Comparison of ENCODE assay signal across 8 cellular contexts in genomic region chr1:22025368-22026154, GRCh38. TPM values are rescaled to one million over a fixed set of nuclear protein-coding genes. Genes with fewer than 3 reads are reported as not detected.
DNase-seq lines count a peak whose midpoint lies in the region; ATAC-seq and TF ChIP-seq lines count a peak whose summit lies in the region.

No MANE protein-coding gene starts in this region.

- peak overlapping the region; percentile 97 for H3K4me3 ChIP-seq in MG63
- H3K4me3 ChIP-seq in fibroblast of the aortic adventitia (ENCODE audit: low read depth, low read length): peak overlapping the region; percentile 99

- H4K91ac ChIP-seq in H9 (ENCODE audit: insufficient read length, low read depth, low read length): no peak overlapping the region

- H3K79me1 ChIP-seq in H9 (ENCODE audit: insufficient read depth, low read depth, low read length, poor library complexity, severe bottlenecking): no peaks in the 10 kb centered on the region

- peak overlapping the region; percentile 96 for H3K9ac ChIP-seq in H9 (ENCODE audit: extremely low read depth, insufficient read length, low read length)

- H3K9me3 Mint-ChIP-seq in H9 (peaks cover 0 to 5% of the 10 kb centered on the region in 2 experiments; a peak in 2 of 5 replicates), nephron progenitor cell (no peaks in the 10 kb centered on the region)

- peak overlapping the region; percentile 39 for H4K5ac ChIP-seq in H9 (ENCODE audit: insufficient read length, low read depth, low read length)

- no peaks in the 10 kb centered on the region for H3K36me3 ChIP-seq in MG63

- no peaks in the 10 kb centered on the region for H4K20me1 ChIP-seq in H9 (ENCODE audit: control insufficient read depth, insufficient read depth, insufficient read length)

- H3K27ac Mint-ChIP-seq in H9: peak overlapping the region; percentile 88 to 97 (median 95)
- peak overlapping the region; percentile 96 for H3K27ac Mint-ChIP-seq in nephron progenitor cell

- H3K4me1 Mint-ChIP-seq in H9 (peaks cover 20 to 34% of the 10 kb centered on the region in 2 experiments), nephron progenitor cell (peaks cover 35% of the 10 kb centered on the region)

- no peak overlapping the region for H3K23ac ChIP-seq in H9 (ENCODE audit: insufficient read length, low read depth, low read length)

- no peak overlapping the region for H2BK20ac ChIP-seq in H9 (ENCODE audit: low read depth, low read length, poor library complexity, severe bottlenecking)

- H3K36me3 Mint-ChIP-seq in H9 (ENCODE audit: insufficient read depth in 1 of 3, low read depth in 3 of 3) (peaks cover 0 to 15% (median 7%) of the 10 kb centered on the region in 3 experiments; a peak in 5 of 7 replicates), nephron progenitor cell (ENCODE audit: low read depth) (no peaks in the 10 kb centered on the region)

- peak; percentile 85 for TF ChIP-seq POLR2A in Raji (IDR thresholded peaks at IDR 0.05; ENCODE audit: insufficient read depth, low read depth, low read length)

- no peaks in the 10 kb centered on the region for H3K27me3 Mint-ChIP-seq in H9 (ENCODE audit: low read depth)
- no peaks in the 10 kb centered on the region for H3K27me3 Mint-ChIP-seq in nephron progenitor cell (ENCODE audit: low read depth, poor library complexity)

- H2BK12ac ChIP-seq in H9 (ENCODE audit: insufficient read length, low read depth, low read length): no peak overlapping the region

- peak overlapping the region; percentile 92; the same call in 1 of the 2 replicates for H3K14ac ChIP-seq in H9 (ENCODE audit: insufficient read depth, low read length)

- no peak overlapping the region; the same call in 1 of the 2 replicates for H3K4ac ChIP-seq in H9 (ENCODE audit: low read depth, low read length)

- peak overlapping the region; percentile 87 for H3K18ac ChIP-seq in H9 (ENCODE audit: insufficient read length, low read depth, low read length)

- peak overlapping the region; percentile 75 for H3K4me2 ChIP-seq in H9 (ENCODE audit: insufficient read depth, insufficient read length, low read length)

- no peak overlapping the region for H3T11ph ChIP-seq in H9 (ENCODE audit: low read length)

- H2AK5ac ChIP-seq in H9 (ENCODE audit: insufficient read length, low read length): no peak overlapping the region

- H3K9me3 ChIP-seq in H9 (ENCODE audit: control insufficient read depth, low read depth, low read length): no peaks in the 10 kb centered on the region
- no peaks in the 10 kb centered on the region for H3K9me3 ChIP-seq in MG63

- peak; percentile 74 for ATAC-seq in stimulated activated naive CD8-positive, alpha-beta T cell treated with anti-CD3 and anti-CD28 coated beads, Interleukin-15, Interleukin-2, amounts not matched to agents 100 U/mL and 50 U/mL, for 24 hours

- peak overlapping the region; percentile 83 to 87 for H3K4me3 Mint-ChIP-seq in H9
- H3K4me3 Mint-ChIP-seq in nephron progenitor cell: peak overlapping the region; percentile 91

- no peak overlapping the region; the same call in 1 of the 2 replicates for H2BK15ac ChIP-seq in H9 (ENCODE audit: low read depth, low read length)

- no peaks in the 10 kb centered on the region for H3K27me3 ChIP-seq in H9 (ENCODE audit: insufficient read depth, low read length)
- no peaks in the 10 kb centered on the region for H3K27me3 ChIP-seq in MG63

- peak overlapping the region; percentile 53 for H3K27ac ChIP-seq in H9 (ENCODE audit: insufficient read length, low read depth, low read length)

- no peak overlapping the region for H2BK5ac ChIP-seq in H9 (ENCODE audit: insufficient read length, low read length)

- H3K23me2 ChIP-seq in H9 (ENCODE audit: insufficient read length, low read depth, low read length, poor library complexity, severe bottlenecking): peaks cover 5% of the 10 kb centered on the region

- no peak for TF ChIP-seq CTCF in H9 (conservative IDR thresholded peaks at IDR 0.05)
- TF ChIP-seq CTCF in fibroblast of the aortic adventitia (IDR thresholded peaks at IDR 0.05; ENCODE audit: insufficient read depth, low read length): no peak
- no peak for TF ChIP-seq CTCF in nephron progenitor cell (IDR thresholded peaks at IDR 0.05)

- peak overlapping the region; percentile 8 for H2BK120ac ChIP-seq in H9 (ENCODE audit: low read depth, low read length, poor library complexity, severe bottlenecking)

- H3K56ac ChIP-seq in H9 (ENCODE audit: insufficient read length, low read depth, low read length): no peak overlapping the region

- no peak overlapping the region for H2AFZ ChIP-seq in H9 (ENCODE audit: low read length)

- WGBS in H9 (ENCODE audit: extremely low coverage, insufficient read length, low lambda C conversion rate): no CpG with 5 or more reads among the region's 42 CpGs

- H4K8ac ChIP-seq in H9 (replicated peaks; ENCODE audit: insufficient read length, low read depth, low read length): no peak overlapping the region

- no peaks in the 10 kb centered on the region for H3K79me2 ChIP-seq in H9 (ENCODE audit: insufficient read depth, low read length)

- H3K4me1 ChIP-seq in H9 (ENCODE audit: insufficient read depth, low read length): peaks cover 3% of the 10 kb centered on the region; the same call in 1 of the 2 replicates

- DNase-seq in ELR (ENCODE audit: low read depth) (peak; percentile 91), H9 (peak; percentile 90), MG63 (peak; percentile 87), fibroblast of the aortic adventitia (ENCODE audit: low read depth) (peak; percentile 94), nephron progenitor cell (peak; percentile 83)
- peak; percentile 88 for DNase-seq in activated effector memory CD4-positive, alpha-beta T cell treated with Interleukin-2 at 50 U/mL for 16 hours
- DNase-seq in stimulated activated naive CD8-positive, alpha-beta T cell treated with anti-CD3 and anti-CD28 coated beads, Interleukin-15, Interleukin-2, amounts not matched to agents 100 U/mL and 50 U/mL, for 24 hours: peak; percentile 89

RNA-seq across cellular contexts. Expression of gene CELA3A, which starts 24.1 kb away (rescaled TPM):
- total RNA-seq in H9 (2021): not detected in 2 replicates
- not detected in 2 replicates for total RNA-seq in MG63 (2014; rRNA removed; shearing (Covaris generic); ENCODE audit: low replicate concordance)
- not detected in 2 replicates for total RNA-seq in fibroblast of the aortic adventitia (ENCODE audit: low replicate concordance)

RNA-seq across cellular contexts. Expression of gene CDC42, which starts 26.9 kb away (rescaled TPM):
- total RNA-seq in H9 (2021): 178 and 197 TPM in 2 replicates
- 317 and 378 TPM in 2 replicates for total RNA-seq in MG63 (2014; rRNA removed; shearing (Covaris generic); ENCODE audit: low replicate concordance)
- total RNA-seq in fibroblast of the aortic adventitia (ENCODE audit: low replicate concordance): 253 and 525 TPM in 2 replicates

RNA-seq across cellular contexts. Expression of gene CELA3B, which starts 48.7 kb away (rescaled TPM):
- total RNA-seq in H9 (2021): not detected in 2 replicates
- not detected in 2 replicates for total RNA-seq in MG63 (2014; rRNA removed; shearing (Covaris generic); ENCODE audit: low replicate concordance)
- total RNA-seq in fibroblast of the aortic adventitia (ENCODE audit: low replicate concordance): not detected in 2 replicates

Comparison
In these comparisons a context has a peak if more than half of its experiments do, and no peak if none do; other contexts are left out.
1. Peak in every context shown above with its lines: DNase-seq, ATAC-seq, H3K4me3 ChIP-seq and H3K27ac ChIP-seq.